ENCODE assay signal across 8 cellular contexts in genomic region chr3:175149675-175150074, GRCh38.
DNase-seq lines count a peak whose midpoint lies in the region; ATAC-seq and TF ChIP-seq lines count a peak whose summit lies in the region.

No MANE protein-coding gene starts in this region.

- H3K27ac ChIP-seq in right cardiac atrium (ENCODE audit: low read length): no peak overlapping the region

- no peaks in the 10 kb centered on the region for H3K4me1 ChIP-seq in right cardiac atrium (ENCODE audit: control insufficient read depth, insufficient read depth, low read length)

- DNase-seq in DMS79 treated with DMSO at 0.1 percent for 48 hours (lab: John Stamatoyannopoulos, UW) (peak; percentile 69), NCI-H2029 (lab: John Stamatoyannopoulos, UW) (peak; percentile 99), dermis blood vessel endothelial cell (peak; percentile 2), germinal center (ENCODE audit: low spot score) (no peak), GM20000 (ENCODE audit: low spot score) (no peak), right cardiac atrium (no peak)
- no peak for DNase-seq in stimulated activated CD8-positive, alpha-beta memory T cell treated with anti-CD3 and anti-CD28 coated beads, Interleukin-4, amount 100 ng/mL, for 48 hours

- intact Hi-C loops in right cardiac atrium (cut with DNase I): no loop called here

- no peak for TF ChIP-seq CTCF in GM20000 (IDR thresholded peaks at IDR 0.05; ENCODE audit: extremely low read depth, missing control alignments)

- no peaks in the 10 kb centered on the region for H3K9me3 ChIP-seq in right cardiac atrium (ENCODE audit: control insufficient read depth, low read length)

- ATAC-seq in HG02970 (IDR thresholded peaks at IDR 0.05; ENCODE audit: low FRiP score, unreplicated experiment) (peak; percentile 58), right cardiac atrium (no peak)

- no peak overlapping the region for H3K4me3 ChIP-seq in right cardiac atrium (ENCODE audit: low read length)

- no peaks in the 10 kb centered on the region for H3K27me3 ChIP-seq in right cardiac atrium (ENCODE audit: control insufficient read depth, insufficient read depth)

- WGBS in right cardiac atrium: 65% methylated on average over 4 of the region's 4 CpGs

Comparison
In these comparisons a context has a peak if more than half of its experiments do, and no peak if none do; other contexts are left out.
1. DNase-seq: peak in DMS79 treated with DMSO at 0.1 percent for 48 hours (single experiment), NCI-H2029 (single experiment) and dermis blood vessel endothelial cell (single experiment); none in stimulated activated CD8-positive, alpha-beta memory T cell treated with anti-CD3 and anti-CD28 coated beads, Interleukin-4, amount 100 ng/mL, for 48 hours (single experiment), germinal center (single experiment), GM20000 (single experiment) and right cardiac atrium (0 of 3).